Comparison of ENCODE assay signal across 8 cellular contexts in the genomic region with DNA sequence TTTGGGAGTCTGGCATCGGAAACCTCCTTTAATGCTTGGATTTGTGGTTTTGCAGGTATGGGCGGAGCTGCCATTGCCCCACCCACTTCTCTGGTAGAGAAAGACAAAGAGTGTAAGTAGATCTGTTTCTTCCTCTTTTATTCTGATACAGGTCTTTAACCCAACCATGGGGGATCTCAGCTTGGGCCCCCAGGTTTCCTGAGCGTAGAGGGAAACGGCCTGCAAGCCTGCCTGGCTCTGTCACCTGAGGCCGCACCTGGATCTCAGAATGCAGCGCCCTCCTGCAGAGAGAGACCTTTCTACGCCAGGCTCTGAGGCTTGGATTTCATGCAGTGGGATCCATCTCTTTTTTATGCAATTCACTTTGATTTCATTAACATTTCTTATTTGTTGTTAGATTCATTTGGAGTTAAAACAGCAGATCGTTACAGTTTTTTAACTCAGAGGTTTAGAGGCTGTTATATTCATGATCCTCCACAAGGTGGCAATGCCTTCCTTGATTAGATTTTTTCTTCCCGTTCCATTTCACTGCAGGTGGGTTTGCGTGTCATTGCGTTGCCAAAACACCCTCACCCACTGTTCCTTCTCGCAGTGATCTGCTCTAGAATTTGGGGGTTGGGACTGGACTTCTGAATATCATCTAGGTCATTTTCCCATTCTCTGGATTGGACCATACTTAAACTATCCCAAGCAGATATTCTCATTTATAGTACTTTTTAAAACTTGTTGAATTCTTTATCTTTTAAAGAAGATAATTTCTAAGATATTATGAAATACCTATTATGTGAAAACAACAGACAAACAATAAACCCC. TPM values are rescaled to one million over a fixed set of nuclear protein-coding genes. Genes with fewer than 3 reads are reported as not detected.
A peak's percentile ranks its signal among the peaks of the same experiment; 100 is the strongest.
DNase-seq lines count a peak whose midpoint lies in the region; ATAC-seq and TF ChIP-seq lines count a peak whose summit lies in the region.

No MANE protein-coding gene starts in this region.

- H3K18ac ChIP-seq in mesenchymal stem cell (ENCODE audit: low read depth in 1 of 2, low read length in 2 of 2), result no peak overlapping the region

- H3K4ac ChIP-seq in mesenchymal stem cell (ENCODE audit: low read depth in 1 of 2, low read length in 2 of 2), result no peak overlapping the region

- no peak overlapping the region for H3K9ac ChIP-seq in SU-DHL-6 (ENCODE audit: low read length)
- no peak overlapping the region for H3K9ac ChIP-seq in mesenchymal stem cell (ENCODE audit: low read length)

- H3K27me3 ChIP-seq in Caco-2 (replicated peaks; ENCODE audit: control insufficient read depth, insufficient read depth, low read length), result no peaks in the 10 kb centered on the region
- H3K27me3 ChIP-seq in SU-DHL-6 (ENCODE audit: low read length), result no peaks in the 10 kb centered on the region
- H3K27me3 ChIP-seq in dorsolateral prefrontal cortex, result no peaks in the 10 kb centered on the region
- H3K27me3 ChIP-seq in mesenchymal stem cell (ENCODE audit: control insufficient read depth in 1 of 2, insufficient read depth in 1 of 2, low read length in 2 of 2), result no peaks in the 10 kb centered on the region

- no peaks in the 10 kb centered on the region for H3K9me3 Mint-ChIP-seq in Caco-2 (ENCODE audit: unreplicated experiment)

- H3K79me1 ChIP-seq in mesenchymal stem cell (replicated peaks; ENCODE audit: low read length, poor library complexity, severe bottlenecking), result peaks cover 31% of the 10 kb centered on the region

- TF ChIP-seq CTCF in Caco-2 (IDR thresholded peaks at IDR 0.05; ENCODE audit: insufficient read depth in 1 of 2, low read depth in 1 of 2, low read length in 1 of 2, severe bottlenecking in 1 of 2, unreplicated experiment in 1 of 2) (peak; percentile 61 to 85), SU-DHL-6 (IDR thresholded peaks at IDR 0.05; ENCODE audit: insufficient read depth, low read length, poor library complexity, severe bottlenecking) (peak; percentile 44), dorsolateral prefrontal cortex (IDR thresholded peaks at IDR 0.05 in 54 of 56, conservative IDR thresholded peaks at IDR 0.05 in 2 of 56; ENCODE audit: low read depth in 1 of 56, partially characterized antibody in 56 of 56) (peak; percentile 68 to 92 (median 85))

- H2BK12ac ChIP-seq in mesenchymal stem cell (ENCODE audit: low read length in 2 of 2), result no peak overlapping the region

- H2AFZ ChIP-seq in SU-DHL-6 (ENCODE audit: low read depth, low read length, severe bottlenecking) (no peak overlapping the region), mesenchymal stem cell (ENCODE audit: low read depth, low read length) (no peak overlapping the region)

- intact Hi-C loops in Caco-2 (cut with micrococcal nuclease; ENCODE audit: unreplicated experiment), result loop anchor here (1.0 to 2.0 kb wide), 6 partner anchors 20 to 297 kb away; partner anchors contain the start of genes PFKFB3 and RBM17
- intact Hi-C loops in dorsolateral prefrontal cortex (cut with DNase I), result loop anchor here (1.0 to 2.0 kb wide), 4 partner anchors 42 to 294 kb away; partner anchors contain the start of gene PFKFB3 (in 1 of the 2)

- H2BK120ac ChIP-seq in mesenchymal stem cell (ENCODE audit: low read depth, low read length), result no peak overlapping the region

- H3K27me3 Mint-ChIP-seq in Caco-2 (ENCODE audit: insufficient read depth, unreplicated experiment), result no peaks in the 10 kb centered on the region

- CTCF ChIA-PET in Caco-2 (lab: Charles Lee), result interaction anchor here (1.1 kb wide), 1 partner anchor 293 kb away, joined by 5 read pairs; no protein-coding TSS in a partner anchor

- H3K23ac ChIP-seq in mesenchymal stem cell (ENCODE audit: low read length in 2 of 2), result no peak overlapping the region

- peaks cover 19% of the 10 kb centered on the region for H3K36me3 ChIP-seq in Caco-2 (ENCODE audit: control insufficient read depth, insufficient read depth, low read length)
- peaks cover 62% of the 10 kb centered on the region for H3K36me3 ChIP-seq in SU-DHL-6 (ENCODE audit: low read length)
- peaks cover 26 to 92% of the 10 kb centered on the region in 2 experiments for H3K36me3 ChIP-seq in mesenchymal stem cell (ENCODE audit: control insufficient read depth in 1 of 2, insufficient read depth in 2 of 2, low read depth in 1 of 2, low read length in 2 of 2)

- H2BK15ac ChIP-seq in mesenchymal stem cell (ENCODE audit: low read depth, poor library complexity, severe bottlenecking), result no peak overlapping the region

- no peak overlapping the region for H4K8ac ChIP-seq in mesenchymal stem cell (ENCODE audit: low read length)

- H3K14ac ChIP-seq in mesenchymal stem cell (ENCODE audit: low read length in 2 of 2), result no peak overlapping the region

- DNase-seq in Caco-2 (peak in 1 of 2 experiments; percentile 47), HCEC 1CT (peak; percentile 45), dorsolateral prefrontal cortex (no peak), mesenchymal stem cell (peak; percentile 70)
- no peak for DNase-seq in activated CD8-positive, alpha-beta memory T cell treated with anti-CD3 and anti-CD28 coated beads, Interleukin-2, amount 50 U/mL, for 48 hours

- H3K27ac ChIP-seq in SU-DHL-6 (ENCODE audit: low read depth, low read length), result no peak overlapping the region
- peak overlapping the region in 27 of 59 donors; percentile 1 to 76 (median 36) for H3K27ac ChIP-seq in dorsolateral prefrontal cortex
- no peak overlapping the region for H3K27ac ChIP-seq in mesenchymal stem cell (ENCODE audit: low read length, poor library complexity, severe bottlenecking)

- H3K4me3 ChIP-seq in Caco-2 (ENCODE audit: low read depth, low read length) (no peak overlapping the region), SU-DHL-6 (ENCODE audit: insufficient read depth, low read length, poor library complexity, severe bottlenecking) (no peak overlapping the region), dorsolateral prefrontal cortex (no peak overlapping the region), mesenchymal stem cell (ENCODE audit: insufficient read depth in 1 of 2, low read depth in 1 of 2, low read length in 2 of 2) (no peak overlapping the region)

- H3K27ac Mint-ChIP-seq in Caco-2 (ENCODE audit: unreplicated experiment), result no peak overlapping the region

- H2BK5ac ChIP-seq in mesenchymal stem cell (ENCODE audit: low read depth, low read length, poor library complexity, severe bottlenecking), result no peak overlapping the region

- no peaks in the 10 kb centered on the region for H3K4me1 Mint-ChIP-seq in Caco-2 (ENCODE audit: low read depth, unreplicated experiment)

- ATAC-seq in GM21723 (IDR thresholded peaks at IDR 0.05; ENCODE audit: unreplicated experiment) (no peak), GM21786 (IDR thresholded peaks at IDR 0.05; ENCODE audit: unreplicated experiment) (no peak)

- H3K4me3 Mint-ChIP-seq in Caco-2 (ENCODE audit: unreplicated experiment), result no peak overlapping the region

- peaks cover 20% of the 10 kb centered on the region; the same call in 1 of the 2 replicates for H3K79me2 ChIP-seq in SU-DHL-6 (ENCODE audit: insufficient read depth, low read length)

- H3F3A ChIP-seq in SU-DHL-6 (ENCODE audit: insufficient read depth), result peaks cover 24% of the 10 kb centered on the region

- no TSS peak for BruUV-seq in Caco-2 (replicated peaks; lab: Mats Ljungman, UMichigan)

- H3K36me3 Mint-ChIP-seq in Caco-2 (ENCODE audit: insufficient read depth, unreplicated experiment), result peaks cover 94% of the 10 kb centered on the region

- H3K4me1 ChIP-seq in Caco-2 (no peaks in the 10 kb centered on the region), mesenchymal stem cell (ENCODE audit: control insufficient read depth, insufficient read depth, low read depth, low read length) (peaks cover 2% of the 10 kb centered on the region)

- POLR2A ChIA-PET in Caco-2 (lab: Charles Lee), result no interaction called here

- no peak overlapping the region for H4K91ac ChIP-seq in mesenchymal stem cell (ENCODE audit: low read length)

- no peaks in the 10 kb centered on the region for H3K9me3 ChIP-seq in Caco-2
- no peaks in the 10 kb centered on the region for H3K9me3 ChIP-seq in SU-DHL-6 (ENCODE audit: insufficient read depth, low read length)
- H3K9me3 ChIP-seq in mesenchymal stem cell (ENCODE audit: control insufficient read depth, low read length), result no peaks in the 10 kb centered on the region

- no peaks in the 10 kb centered on the region for H4K20me1 ChIP-seq in SU-DHL-6 (ENCODE audit: low read depth, low read length)

- H3K9me2 ChIP-seq in SU-DHL-6 (replicated peaks; ENCODE audit: insufficient read depth, low read length), result no peaks in the 10 kb centered on the region

- H3K4me2 ChIP-seq in SU-DHL-6 (ENCODE audit: low read depth, low read length, poor library complexity, severe bottlenecking), result no peak overlapping the region
- H3K4me2 ChIP-seq in mesenchymal stem cell (ENCODE audit: low read length, poor library complexity, severe bottlenecking), result no peak overlapping the region

- 60% methylated on average over 6 of the region's 12 CpGs for WGBS in mesenchymal stem cell

- H2AK5ac ChIP-seq in mesenchymal stem cell (ENCODE audit: low read length, severe bottlenecking), result no peak overlapping the region

RNA-seq across cellular contexts. Expression of gene RBM17, which starts 20.0 kb away (rescaled TPM):
- 286 and 290 TPM in 2 replicates for total RNA-seq in Caco-2 (2022)
- total RNA-seq in dorsolateral prefrontal cortex, result 100 to 1,000 TPM in 44 of 120 experiments, 10 to 100 TPM in 76; 67.3 to 155 (median 95.4) TPM
- polyA plus RNA-seq in mesenchymal stem cell (2013, experiment 1 of 2), result 78.5 TPM
- polyA plus RNA-seq in mesenchymal stem cell (2013, experiment 2 of 2), result 73.5 TPM

RNA-seq across cellular contexts. Expression of gene IL2RA, which starts 46.7 kb away (rescaled TPM):
- total RNA-seq in Caco-2 (2022) (not detected in 2 replicates), dorsolateral prefrontal cortex (under 1 TPM in 7 of 120 experiments, not detected in 113; 0.19 to 0.83 (median 0.68) TPM)
- not detected for polyA plus RNA-seq in mesenchymal stem cell (2013, experiment 1 of 2)
- polyA plus RNA-seq in mesenchymal stem cell (2013, experiment 2 of 2), result not detected

Comparison
In these comparisons a context has a peak if more than half of its experiments do, and no peak if none do; other contexts are left out.
1. DNase-seq: peak in HCEC 1CT (single experiment) and mesenchymal stem cell (single experiment); none in dorsolateral prefrontal cortex (0 of 10) and activated CD8-positive, alpha-beta memory T cell treated with anti-CD3 and anti-CD28 coated beads, Interleukin-2, amount 50 U/mL, for 48 hours (single experiment).
2. Peak in every context shown above with its lines, with median percentiles within 50 percentile points of each other: CTCF ChIP-seq.